In genomic region chr6:152858151-152858550, GRCh38 we compare ENCODE assay signal across 5 cellular contexts.
"Had no signal": no experiment of that assay in that cellular context is flagged by ENCODE, and none has a peak within 500 bp of the region (broad histone marks: within the 10 kb centered on the region; RNA-seq: fewer than 3 reads in every experiment).

No MANE protein-coding gene starts in this region.

- DNase-seq: IMR-90, KBM-7, KG1 had no signal

- H3K4me3 Mint-ChIP-seq: IgD-negative memory B cell had no signal

- H3K9me3 Mint-ChIP-seq: IgD-negative memory B cell had no signal

- H3K27ac Mint-ChIP-seq: IgD-negative memory B cell had no signal

- H3K36me3 Mint-ChIP-seq: IgD-negative memory B cell had no signal

- ATAC-seq: HepG2 had no signal
